22 cellular contexts compared by ENCODE assay signal in the genomic region with DNA sequence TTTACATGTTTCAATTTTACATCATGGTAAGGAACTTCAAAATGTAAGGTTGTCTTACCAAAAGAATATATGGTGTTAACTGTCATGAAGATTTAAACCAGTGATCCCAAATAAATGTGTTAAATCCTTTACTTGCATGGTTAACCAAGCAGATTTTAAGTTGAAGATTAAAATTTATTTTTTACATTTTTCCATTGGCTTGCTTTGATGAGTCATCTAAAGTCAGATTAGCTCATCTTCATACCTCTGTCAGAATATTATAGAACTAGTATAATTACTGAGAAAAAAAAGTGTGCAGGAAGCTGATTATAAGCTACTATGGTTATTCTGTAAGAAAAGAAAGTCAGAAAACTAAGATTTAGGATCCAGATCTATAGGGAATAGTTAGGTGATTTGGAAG.
DNase-seq lines count a peak whose midpoint lies in the region; ATAC-seq, FAIRE-seq and TF ChIP-seq lines count a peak whose summit lies in the region.
"Had no signal": no experiment of that assay in that cellular context is flagged by ENCODE, and none has a peak within 500 bp of the region (broad histone marks: within the 10 kb centered on the region; RNA-seq: fewer than 3 reads in every experiment).

No MANE protein-coding gene starts in this region.

- H3K9ac ChIP-seq in GM23248 (no peak overlapping the region), kidney (ENCODE audit: low read length in 2 of 2) (no peak overlapping the region)

- peaks cover 66% of the 10 kb centered on the region for H3K4me1 Mint-ChIP-seq in activated T-cell treated with anti-CD3 and anti-CD28 coated beads, Interleukin-2, amount 50 U/mL, for 24 hours (ENCODE audit: low read depth)
- H3K4me1 Mint-ChIP-seq in activated naive CD8-positive, alpha-beta T cell (ENCODE audit: low read depth): peaks cover 78% of the 10 kb centered on the region
- peaks cover 20 to 65% (median 55%) of the 10 kb centered on the region in 4 donors for H3K4me1 Mint-ChIP-seq in naive thymus-derived CD8-positive, alpha-beta T cell
- H3K4me1 Mint-ChIP-seq: nephron progenitor cell had no signal

- H3F3A ChIP-seq in GM23248 (ENCODE audit: insufficient read depth): no peaks in the 10 kb centered on the region

- no peaks in the 10 kb centered on the region for H3K9me2 ChIP-seq in GM23248 (ENCODE audit: insufficient read depth)

- no peak for TF ChIP-seq CTCF in kidney (IDR thresholded peaks at IDR 0.05; ENCODE audit: borderline replicate concordance, extremely low read depth, insufficient read depth)

- H3K79me2 ChIP-seq in GM23248 (ENCODE audit: insufficient read depth): no peaks in the 10 kb centered on the region

- no peaks in the 10 kb centered on the region for H3K36me3 Mint-ChIP-seq in activated T-cell treated with anti-CD3 and anti-CD28 coated beads, Interleukin-2, amount 50 U/mL, for 24 hours (ENCODE audit: low read depth)
- H3K36me3 Mint-ChIP-seq in activated naive CD8-positive, alpha-beta T cell: peaks cover 2% of the 10 kb centered on the region
- H3K36me3 Mint-ChIP-seq in naive thymus-derived CD8-positive, alpha-beta T cell: no peaks in the 10 kb centered on the region

- H3K4me1 ChIP-seq in GM23248 (ENCODE audit: insufficient read depth) (no peaks in the 10 kb centered on the region), kidney (ENCODE audit: control insufficient read depth in 1 of 2, insufficient read depth in 1 of 2, low read depth in 1 of 2, low read length in 2 of 2) (no peaks in the 10 kb centered on the region)
- H3K4me1 ChIP-seq: right lobe of liver had no signal

- peak overlapping the region; percentile 26 for H3K4me3 Mint-ChIP-seq in activated T-cell treated with anti-CD3 and anti-CD28 coated beads, Interleukin-2, amount 50 U/mL, for 24 hours
- peak overlapping the region; percentile 51 for H3K4me3 Mint-ChIP-seq in activated naive CD8-positive, alpha-beta T cell
- H3K4me3 Mint-ChIP-seq in naive thymus-derived CD8-positive, alpha-beta T cell: peak overlapping the region in 8 of 10 donors; percentile 4 to 68 (median 24)
- H3K4me3 Mint-ChIP-seq: nephron progenitor cell had no signal

- peak overlapping the region; percentile 55 for H3K27ac Mint-ChIP-seq in activated T-cell treated with anti-CD3 and anti-CD28 coated beads, Interleukin-2, amount 50 U/mL, for 24 hours
- H3K27ac Mint-ChIP-seq in activated naive CD8-positive, alpha-beta T cell: peak overlapping the region; percentile 92
- H3K27ac Mint-ChIP-seq in naive thymus-derived CD8-positive, alpha-beta T cell: peak overlapping the region; percentile 24 to 95 (median 88)
- H3K27ac Mint-ChIP-seq: nephron progenitor cell had no signal

- H3K27ac ChIP-seq in GM23248 (no peak overlapping the region), kidney (ENCODE audit: low read depth in 2 of 2, low read length in 2 of 2) (no peak overlapping the region)
- H3K27ac ChIP-seq: right lobe of liver had no signal

- H3K9me3 Mint-ChIP-seq in activated T-cell treated with anti-CD3 and anti-CD28 coated beads, Interleukin-2, amount 50 U/mL, for 24 hours: no peaks in the 10 kb centered on the region
- no peaks in the 10 kb centered on the region for H3K9me3 Mint-ChIP-seq in activated naive CD8-positive, alpha-beta T cell (ENCODE audit: low read depth)
- no peaks in the 10 kb centered on the region for H3K9me3 Mint-ChIP-seq in naive thymus-derived CD8-positive, alpha-beta T cell
- H3K9me3 Mint-ChIP-seq: nephron progenitor cell had no signal

- no peak for FAIRE-seq in kidney (lab: Jason Lieb, UNC)

- no peak overlapping the region for H3K4me3 ChIP-seq in GM23248
- no peak overlapping the region for H3K4me3 ChIP-seq in kidney (ENCODE audit: low read length in 2 of 2)
- H3K4me3 ChIP-seq: right lobe of liver had no signal

- no peak overlapping the region for H3K4me2 ChIP-seq in GM23248 (ENCODE audit: unreplicated experiment)

- intact Hi-C loops in kidney (cut with DNase I): no loop called here

- POLR2A ChIA-PET in naive thymus-derived CD8-positive, alpha-beta T cell (lab: Charles Lee): interaction anchor here (1.1 to 1.3 kb wide), 4 partner anchors 8 to 126 kb away, joined by 3 to 7 read pairs (median 4); no protein-coding TSS in a partner anchor

- H3K36me3 ChIP-seq in GM23248 (ENCODE audit: low read depth): no peaks in the 10 kb centered on the region
- H3K36me3 ChIP-seq in kidney (ENCODE audit: control insufficient read depth in 1 of 2, insufficient read depth in 2 of 2, low read length in 2 of 2): no peaks in the 10 kb centered on the region
- H3K36me3 ChIP-seq: right lobe of liver, WERI-Rb-1 had no signal

- no peaks in the 10 kb centered on the region for H3K27me3 Mint-ChIP-seq in activated T-cell treated with anti-CD3 and anti-CD28 coated beads, Interleukin-2, amount 50 U/mL, for 24 hours
- no peaks in the 10 kb centered on the region for H3K27me3 Mint-ChIP-seq in activated naive CD8-positive, alpha-beta T cell
- no peaks in the 10 kb centered on the region for H3K27me3 Mint-ChIP-seq in naive thymus-derived CD8-positive, alpha-beta T cell

- H2AFZ ChIP-seq in GM23248: no peak overlapping the region

- DNase-seq in activated T-cell treated with anti-CD3 and anti-CD28 coated beads, Interleukin-2, amount 50 U/mL, for 24 hours: no peak
- DNase-seq in activated T-cell treated with anti-CD3 and anti-CD28 coated beads, Interleukin-2, amount 50 U/mL, for 1 hour: no peak
- DNase-seq in GM23248: peak; percentile 20
- no peak for DNase-seq in naive thymus-derived CD8-positive, alpha-beta T cell
- no peak for DNase-seq in kidney
- DNase-seq in SKM-1 (lab: John Stamatoyannopoulos, UW; ENCODE audit: unreplicated experiment): no peak
- DNase-seq: ACHN; activated gamma-delta T cell treated with Interleukin-2 at 50 U/mL for 16 hours; DMS79; H7; left cardiac atrium; mesenchymal stem cell; NCI-H146; NCI-H748 treated with DMSO at 0.1 percent for 48 hours; nephron progenitor cell; right lobe of liver; stimulated activated CD4-positive, alpha-beta T cell treated with anti-CD3 and anti-CD28 coated beads, Interleukin-15, amount 100 ng/mL, for 24 hours; T-helper 1 cell; WERI-Rb-1 had no signal

- in situ Hi-C loops in GM23248 (cut with MboI): no loop called here

- H3K9me3 ChIP-seq in GM23248 (ENCODE audit: low read depth) (no peaks in the 10 kb centered on the region), kidney (ENCODE audit: control insufficient read depth in 1 of 2, low read length in 2 of 2) (no peaks in the 10 kb centered on the region)
- H3K9me3 ChIP-seq: right lobe of liver had no signal

- ATAC-seq in naive thymus-derived CD8-positive, alpha-beta T cell: peak; percentile 23 to 69
- no peak for ATAC-seq in HG03175 (IDR thresholded peaks at IDR 0.05; ENCODE audit: unreplicated experiment)
- ATAC-seq: left cardiac atrium, right lobe of liver, Right ventricle myocardium inferior had no signal

- no peaks in the 10 kb centered on the region for H4K20me1 ChIP-seq in GM23248 (ENCODE audit: insufficient read depth)

- H3K27me3 ChIP-seq in GM23248 (replicated peaks; ENCODE audit: insufficient read depth): no peaks in the 10 kb centered on the region
- H3K27me3 ChIP-seq: right lobe of liver had no signal
